In genomic region chr14:62189698-62190097, GRCh38 we compare ENCODE assay signal across 25 cellular contexts.
DNase-seq lines count a peak whose midpoint lies in the region; ATAC-seq, FAIRE-seq and TF ChIP-seq lines count a peak whose summit lies in the region.
"Had no signal": no experiment of that assay in that cellular context is flagged by ENCODE, and none has a peak within 500 bp of the region (broad histone marks: within the 10 kb centered on the region; RNA-seq: fewer than 3 reads in every experiment).

No MANE protein-coding gene starts in this region.

- DNase-seq in AG20443 (ENCODE audit: low spot score) (peak; percentile 21), HTR-8/SVneo (ENCODE audit: insufficient read length, low spot score) (no peak), amniotic stem cell (lab: John Stamatoyannopoulos, UW) (peak; percentile 14), fibroblast of pulmonary artery (ENCODE audit: low read depth) (peak; percentile 29), GM19239 (ENCODE audit: insufficient read length, low spot score) (no peak)
- DNase-seq in stimulated activated naive CD4-positive, alpha-beta T cell (lab: John Stamatoyannopoulos, UW), result no peak
- DNase-seq: activated CD4-positive, CD25-positive, alpha-beta regulatory T cell; activated naive CD4-positive, alpha-beta T cell treated with anti-CD3 and anti-CD28 coated beads, Interleukin-2, amount 50 U/mL, for 16 hours; activated T-cell treated with anti-CD3 and anti-CD28 coated beads, Interleukin-2, amount 50 U/mL, for 48 hours; brain microvascular endothelial cell; CD8-positive, alpha-beta memory T cell; dermis blood vessel endothelial cell; DMS79; lower lobe of right lung; NCI-H1417 treated with DMSO at 0.1 percent for 48 hours; NCI-H774; OCI-M1; ovary; stimulated activated naive CD4-positive, alpha-beta T cell treated with Interleukin-2 at 50 U/mL for 16 hours; tibial artery had no signal

- no peak overlapping the region for H3K4me3 ChIP-seq in fibroblast of pulmonary artery (replicated peaks; ENCODE audit: low read depth, low read length)
- H3K4me3 ChIP-seq: lower lobe of right lung, ovary, SJSA1, tibial artery had no signal

- ATAC-seq in GM18520 (IDR thresholded peaks at IDR 0.05; ENCODE audit: unreplicated experiment) (no peak), HG02623 (IDR thresholded peaks at IDR 0.05; ENCODE audit: unreplicated experiment) (no peak)
- ATAC-seq: lower lobe of right lung, sciatic nerve had no signal

- no peak for TF ChIP-seq CTCF in fibroblast of pulmonary artery (IDR thresholded peaks at IDR 0.05; ENCODE audit: low read length, missing control alignments)

- FAIRE-seq in HTR-8/SVneo (lab: Jason Lieb, UNC) (peak; percentile 76), GM19239 (lab: Jason Lieb, UNC) (no peak)
- FAIRE-seq: endothelial cell of umbilical vein had no signal

Comparison
In these comparisons a context has a peak if more than half of its experiments do, and no peak if none do; other contexts are left out.
1. DNase-seq: peak in AG20443 (single experiment), amniotic stem cell (single experiment) and fibroblast of pulmonary artery (single experiment); none in HTR-8/SVneo (single experiment), stimulated activated naive CD4-positive, alpha-beta T cell (0 of 6) and GM19239 (single experiment).